8 cellular contexts compared by ENCODE assay signal in the genomic region with DNA sequence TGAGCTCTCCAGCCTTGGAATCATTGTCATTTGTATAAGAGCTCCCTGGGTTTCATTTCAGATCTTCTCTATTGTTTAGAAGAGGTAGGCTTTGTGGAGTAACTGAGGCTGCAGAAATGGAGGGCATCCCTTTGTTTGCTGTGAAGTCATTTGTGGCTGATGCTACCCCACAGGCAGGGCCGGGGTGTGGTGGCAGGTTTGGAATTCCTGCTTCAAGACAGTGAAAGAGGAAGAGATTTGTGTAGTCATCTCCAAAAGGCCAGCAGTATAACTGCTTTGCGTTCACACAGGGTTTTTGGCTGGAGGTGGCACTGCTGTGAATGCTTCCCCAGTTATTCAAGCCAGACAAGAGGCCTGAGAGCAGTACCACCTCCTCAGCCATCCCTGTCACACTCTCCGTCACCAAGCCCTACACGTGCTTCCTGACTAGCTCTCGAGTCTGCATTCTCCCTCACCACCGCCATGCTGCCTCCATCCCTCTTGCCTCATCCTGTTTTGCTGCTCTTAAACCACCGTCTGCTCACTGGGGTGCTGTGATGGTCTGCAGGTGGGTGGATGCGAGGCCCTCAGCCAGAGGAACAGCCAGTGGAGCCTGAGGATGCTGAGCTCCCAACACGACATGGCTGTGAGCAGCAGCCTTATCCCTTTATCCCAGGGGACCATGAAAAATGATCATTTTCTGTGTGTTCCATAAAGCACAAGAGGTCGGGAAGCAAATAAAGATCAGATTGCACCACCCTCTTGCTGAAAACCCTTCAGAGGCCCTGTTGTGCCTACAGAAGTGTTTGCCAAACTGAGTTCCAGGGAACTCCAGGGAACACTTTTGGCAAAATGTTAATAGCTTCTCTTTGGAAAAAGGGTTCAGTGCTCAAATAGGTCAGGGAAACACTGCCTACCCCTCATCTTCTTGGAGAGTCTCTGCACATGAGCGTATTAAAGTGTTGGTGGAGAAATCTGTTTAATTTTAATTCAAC. TPM values are rescaled to one million over a fixed set of nuclear protein-coding genes. Genes with fewer than 3 reads are reported as not detected.
DNase-seq lines count a peak whose midpoint lies in the region; ATAC-seq and TF ChIP-seq lines count a peak whose summit lies in the region.

No MANE protein-coding gene starts in this region.

- H3K36me3 Mint-ChIP-seq in activated naive CD8-positive, alpha-beta T cell treated with anti-CD3 and anti-CD28 coated beads, Interleukin-2, amount 50 U/mL, for 24 hours (ENCODE audit: low read depth), result peaks cover 3% of the 10 kb centered on the region
- peaks cover 10% of the 10 kb centered on the region for H3K36me3 Mint-ChIP-seq in natural killer cell treated with Interleukin-12 subunit alpha and Interleukin-12 subunit beta and Interleukin-15 and Interleukin-18, amount 100 ng/mL, for 72 hours

- no peak for TF ChIP-seq POLR2A in erythroblast (IDR thresholded peaks at IDR 0.05; ENCODE audit: low read length)

- H3K9me3 Mint-ChIP-seq in activated naive CD8-positive, alpha-beta T cell treated with anti-CD3 and anti-CD28 coated beads, Interleukin-2, amount 50 U/mL, for 24 hours, result no peaks in the 10 kb centered on the region
- no peaks in the 10 kb centered on the region for H3K9me3 Mint-ChIP-seq in natural killer cell treated with Interleukin-12 subunit alpha and Interleukin-12 subunit beta and Interleukin-15 and Interleukin-18, amount 100 ng/mL, for 72 hours

- no peak overlapping the region for H3K27ac Mint-ChIP-seq in activated naive CD8-positive, alpha-beta T cell treated with anti-CD3 and anti-CD28 coated beads, Interleukin-2, amount 50 U/mL, for 24 hours
- H3K27ac Mint-ChIP-seq in natural killer cell treated with Interleukin-12 subunit alpha and Interleukin-12 subunit beta and Interleukin-15 and Interleukin-18, amount 100 ng/mL, for 72 hours, result peak overlapping the region; percentile 77 to 93

- H3K27me3 Mint-ChIP-seq in activated naive CD8-positive, alpha-beta T cell treated with anti-CD3 and anti-CD28 coated beads, Interleukin-2, amount 50 U/mL, for 24 hours, result no peaks in the 10 kb centered on the region
- no peaks in the 10 kb centered on the region for H3K27me3 Mint-ChIP-seq in natural killer cell treated with Interleukin-12 subunit alpha and Interleukin-12 subunit beta and Interleukin-15 and Interleukin-18, amount 100 ng/mL, for 72 hours

- no peak for ATAC-seq in activated naive CD8-positive, alpha-beta T cell treated with anti-CD3 and anti-CD28 coated beads, Interleukin-2, amount 50 U/mL, for 24 hours
- ATAC-seq in natural killer cell treated with Interleukin-12 subunit alpha and Interleukin-12 subunit beta and Interleukin-15 and Interleukin-18, amount 100 ng/mL, for 72 hours, result peak in 1 of 2 donors; percentile 43
- ATAC-seq in HG02759 (IDR thresholded peaks at IDR 0.05; ENCODE audit: unreplicated experiment), result no peak

- H3K4me3 Mint-ChIP-seq in activated naive CD8-positive, alpha-beta T cell treated with anti-CD3 and anti-CD28 coated beads, Interleukin-2, amount 50 U/mL, for 24 hours, result no peak overlapping the region
- peak overlapping the region; percentile 31 for H3K4me3 Mint-ChIP-seq in natural killer cell treated with Interleukin-12 subunit alpha and Interleukin-12 subunit beta and Interleukin-15 and Interleukin-18, amount 100 ng/mL, for 72 hours

- H3K4me1 Mint-ChIP-seq in activated naive CD8-positive, alpha-beta T cell treated with anti-CD3 and anti-CD28 coated beads, Interleukin-2, amount 50 U/mL, for 24 hours, result peaks cover 43% of the 10 kb centered on the region
- peaks cover 42 to 50% of the 10 kb centered on the region in 2 donors for H3K4me1 Mint-ChIP-seq in natural killer cell treated with Interleukin-12 subunit alpha and Interleukin-12 subunit beta and Interleukin-15 and Interleukin-18, amount 100 ng/mL, for 72 hours (ENCODE audit: low read depth in 2 of 2)

- DNase-seq in DMS79 treated with DMSO at 0.1 percent for 48 hours (lab: John Stamatoyannopoulos, UW) (peak; percentile 45), NCI-H187 treated with DMSO at 0.1 percent for 48 hours (lab: John Stamatoyannopoulos, UW) (peak; percentile 65), erythroblast (lab: John Stamatoyannopoulos, UW) (no peak), NCI-H128 (lab: John Stamatoyannopoulos, UW; ENCODE audit: unreplicated experiment) (no peak), epidermal melanocyte (ENCODE audit: insufficient read length, low spot score) (no peak)
- peak; percentile 21 for DNase-seq in activated naive CD8-positive, alpha-beta T cell treated with anti-CD3 and anti-CD28 coated beads, Interleukin-2, amount 50 U/mL, for 24 hours
- DNase-seq in natural killer cell treated with Interleukin-12 subunit alpha and Interleukin-12 subunit beta and Interleukin-15 and Interleukin-18, amount 100 ng/mL, for 72 hours (ENCODE audit: low spot score), result peak; percentile 62

RNA-seq across cellular contexts. Expression of a gene that starts 24.1 kb away (rescaled TPM):
- 1 to 10 TPM in 1 of 2 donors, under 1 TPM in 1; 0.83 to 5.4 TPM for total RNA-seq in natural killer cell treated with Interleukin-12 subunit alpha and Interleukin-12 subunit beta and Interleukin-15 and Interleukin-18, amount 100 ng/mL, for 72 hours

Comparison
In these comparisons a context has a peak if more than half of its experiments do, and no peak if none do; other contexts are left out.
1. DNase-seq: peak in DMS79 treated with DMSO at 0.1 percent for 48 hours (single experiment), NCI-H187 treated with DMSO at 0.1 percent for 48 hours (single experiment), activated naive CD8-positive, alpha-beta T cell treated with anti-CD3 and anti-CD28 coated beads, Interleukin-2, amount 50 U/mL, for 24 hours (single experiment) and natural killer cell treated with Interleukin-12 subunit alpha and Interleukin-12 subunit beta and Interleukin-15 and Interleukin-18, amount 100 ng/mL, for 72 hours (single experiment); none in erythroblast (0 of 2), NCI-H128 (single experiment) and epidermal melanocyte (single experiment).